Comparison of ENCODE assay signal across 16 cellular contexts in genomic region chr16:55418586-55418985, GRCh38.
A peak's percentile ranks its signal among the peaks of the same experiment; 100 is the strongest.
DNase-seq lines count a peak whose midpoint lies in the region; ATAC-seq, FAIRE-seq and TF ChIP-seq lines count a peak whose summit lies in the region.
"Had no signal": no experiment of that assay in that cellular context is flagged by ENCODE, and none has a peak within 500 bp of the region (broad histone marks: within the 10 kb centered on the region; RNA-seq: fewer than 3 reads in every experiment).

No MANE protein-coding gene starts in this region.

- TF ChIP-seq EP300 in HepG2 (IDR thresholded peaks at IDR 0.05; ENCODE audit: low read depth in 2 of 2, low read length in 2 of 2) (no peak), HepG2 (CRISPR knock-in tag; IDR thresholded peaks at IDR 0.05; ENCODE audit: borderline replicate concordance) (no peak)

- POLR2A ChIA-PET in Caco-2 (lab: Charles Lee) (no interaction called here), HepG2 (lab: Yijun Ruan, JAX) (no interaction called here)

- no peaks in the 10 kb centered on the region for H3K36me3 Mint-ChIP-seq in Caco-2 (ENCODE audit: insufficient read depth, unreplicated experiment)
- no peaks in the 10 kb centered on the region for H3K36me3 Mint-ChIP-seq in activated T-cell treated with anti-CD3 and anti-CD28 coated beads, Interleukin-2, amount 50 U/mL, for 72 hours (ENCODE audit: insufficient read depth in 2 of 2)

- no peak for TF ChIP-seq RAD21 in HepG2 (CRISPR knock-in tag; IDR thresholded peaks at IDR 0.05)

- DNase-seq in Caco-2 (peak; percentile 50 to 55), M059J (ENCODE audit: low read depth) (peak; percentile 10), dermis blood vessel endothelial cell (peak; percentile 19), HepG2 (ENCODE audit: low spot score) (no peak), SHP77 treated with DMSO at 0.1 percent for 48 hours (lab: John Stamatoyannopoulos, UW) (no peak), adrenal gland (no peak)
- no peak for DNase-seq in effector CD4-positive, alpha-beta T cell
- no peak for DNase-seq in activated T-cell treated with anti-CD3 and anti-CD28 coated beads, Interleukin-2, amount 50 U/mL, for 72 hours
- DNase-seq: activated effector memory CD4-positive, alpha-beta T cell treated with anti-CD3 and anti-CD28 coated beads, Interleukin-2, amount 50 U/mL, for 16 hours; DMS79; foreskin melanocyte; HFFc6; NCI-H774; SHP77; spleen had no signal

- peak; percentile 41; the same call in 2 of the 3 replicates for ATAC-seq in HepG2
- ATAC-seq in activated T-cell treated with anti-CD3 and anti-CD28 coated beads, Interleukin-2, amount 50 U/mL, for 72 hours (replicated peaks in 1 of 2), result no peak

- H3K4me3 Mint-ChIP-seq in Caco-2 (ENCODE audit: unreplicated experiment), result no peak overlapping the region
- no peak overlapping the region for H3K4me3 Mint-ChIP-seq in activated T-cell treated with anti-CD3 and anti-CD28 coated beads, Interleukin-2, amount 50 U/mL, for 72 hours
- H3K4me3 Mint-ChIP-seq: HFFc6 had no signal

- H3K27me3 Mint-ChIP-seq in Caco-2 (ENCODE audit: insufficient read depth, unreplicated experiment), result peaks cover 24% of the 10 kb centered on the region
- peaks cover 36% of the 10 kb centered on the region for H3K27me3 Mint-ChIP-seq in activated T-cell treated with anti-CD3 and anti-CD28 coated beads, Interleukin-2, amount 50 U/mL, for 72 hours (ENCODE audit: low read depth)

- no TSS peak for BruUV-seq in Caco-2 (replicated peaks; lab: Mats Ljungman, UMichigan)
- BruUV-seq in HepG2 (replicated peaks; lab: Mats Ljungman, UMichigan), result no TSS peak

- no peaks in the 10 kb centered on the region for H3K36me3 ChIP-seq in Caco-2 (ENCODE audit: control insufficient read depth, insufficient read depth, low read length)
- no peaks in the 10 kb centered on the region for H3K36me3 ChIP-seq in HepG2 (replicated peaks in 1 of 2; ENCODE audit: control insufficient read depth in 1 of 2, insufficient read depth in 2 of 2, low read length in 2 of 2)
- H3K36me3 ChIP-seq in adrenal gland (replicated peaks in 1 of 2), result no peaks in the 10 kb centered on the region
- H3K36me3 ChIP-seq: BLaER1, spleen had no signal

- H3K27ac ChIP-seq in HepG2 (ENCODE audit: extremely low read length, insufficient read depth, low read length), result no peak overlapping the region
- H3K27ac ChIP-seq in adrenal gland, result no peak overlapping the region
- H3K27ac ChIP-seq: BLaER1, spleen had no signal

- no peaks in the 10 kb centered on the region for H3K79me2 ChIP-seq in HepG2 (ENCODE audit: insufficient read depth, low read length)

- no peak overlapping the region for H3K4me3 ChIP-seq in Caco-2 (ENCODE audit: low read depth, low read length)
- H3K4me3 ChIP-seq in HepG2 (replicated peaks in 1 of 3; ENCODE audit: insufficient read depth in 1 of 3, low read depth in 2 of 3, low read length in 3 of 3), result no peak overlapping the region
- H3K4me3 ChIP-seq in adrenal gland, result no peak overlapping the region
- H3K4me3 ChIP-seq: BLaER1, spleen had no signal

- H3K4me1 Mint-ChIP-seq in Caco-2 (ENCODE audit: low read depth, unreplicated experiment), result no peaks in the 10 kb centered on the region
- peaks cover 5% of the 10 kb centered on the region for H3K4me1 Mint-ChIP-seq in activated T-cell treated with anti-CD3 and anti-CD28 coated beads, Interleukin-2, amount 50 U/mL, for 72 hours (ENCODE audit: low read depth)

- H3K4me1 ChIP-seq in Caco-2 (no peaks in the 10 kb centered on the region), HepG2 (ENCODE audit: insufficient read depth, low read length) (no peaks in the 10 kb centered on the region), adrenal gland (replicated peaks in 1 of 2) (no peaks in the 10 kb centered on the region)
- H3K4me1 ChIP-seq: BLaER1, spleen had no signal

- H3K27me3 ChIP-seq in Caco-2 (replicated peaks; ENCODE audit: control insufficient read depth, insufficient read depth, low read length) (no peaks in the 10 kb centered on the region), HepG2 (ENCODE audit: control insufficient read depth in 1 of 2, insufficient read depth in 2 of 2, low read length in 2 of 2) (peaks cover 0 to 9% of the 10 kb centered on the region in 2 experiments; a peak in 2 of 5 replicates), adrenal gland (no peaks in the 10 kb centered on the region)
- H3K27me3 ChIP-seq: BLaER1 had no signal

- no peaks in the 10 kb centered on the region for H4K20me1 ChIP-seq in HepG2 (ENCODE audit: insufficient read depth, low read length)
- H4K20me1 ChIP-seq: BLaER1 had no signal

- TF ChIP-seq CTCF in Caco-2 (IDR thresholded peaks at IDR 0.05; ENCODE audit: insufficient read depth in 1 of 2, low read depth in 1 of 2, low read length in 1 of 2, severe bottlenecking in 1 of 2, unreplicated experiment in 1 of 2) (no peak), HepG2 (CRISPR knock-in tag; IDR thresholded peaks at IDR 0.05) (no peak), adrenal gland (IDR thresholded peaks at IDR 0.05) (no peak)

- no peak overlapping the region for H3K9ac ChIP-seq in HepG2 (ENCODE audit: insufficient read depth, low read depth, low read length)
- H3K9ac ChIP-seq: BLaER1 had no signal

- in situ Hi-C loops in HepG2 (cut with HindIII; ENCODE audit: extremely low pct_ligation_motif_present, low pct_unique_long_range_greater_than_20kb), result no loop called here

- H2AFZ ChIP-seq in HepG2 (ENCODE audit: low read length), result no peak overlapping the region

- TF ChIP-seq POLR2A in HepG2 (IDR thresholded peaks at IDR 0.05; ENCODE audit: insufficient read depth in 1 of 2, low read depth in 2 of 2, low read length in 2 of 2), result no peak
- no peak for TF ChIP-seq POLR2A in adrenal gland (IDR thresholded peaks at IDR 0.05)

- intact Hi-C loops in Caco-2 (cut with micrococcal nuclease; ENCODE audit: unreplicated experiment) (no loop called here), HepG2 (cut with micrococcal nuclease; ENCODE audit: unreplicated experiment) (no loop called here), adrenal gland (cut with DNase I) (no loop called here)

- H3K9me3 ChIP-seq in Caco-2 (no peaks in the 10 kb centered on the region), HepG2 (ENCODE audit: low read length) (no peaks in the 10 kb centered on the region), adrenal gland (replicated peaks in 1 of 3) (no peaks in the 10 kb centered on the region)
- H3K9me3 ChIP-seq: BLaER1, spleen had no signal

- CTCF ChIA-PET in Caco-2 (lab: Charles Lee) (no interaction called here), HepG2 (lab: Yijun Ruan, JAX; ENCODE audit: low intra/inter-chr PET ratio, low total read pairs) (no interaction called here)

- WGBS in HepG2 (ENCODE audit: low lambda C conversion rate), result 0% methylated on average over 2 of the region's 2 CpGs
- 17 to 24% (median 23%) methylated on average over 2 of the region's 2 CpGs for WGBS in adrenal gland, 4 donors

- FAIRE-seq in HepG2 (lab: Jason Lieb, UNC), result no peak

- H3K9me3 Mint-ChIP-seq in Caco-2 (ENCODE audit: unreplicated experiment), result no peaks in the 10 kb centered on the region
- no peaks in the 10 kb centered on the region for H3K9me3 Mint-ChIP-seq in activated T-cell treated with anti-CD3 and anti-CD28 coated beads, Interleukin-2, amount 50 U/mL, for 72 hours
- H3K9me3 Mint-ChIP-seq: HFFc6 had no signal

- H3K27ac Mint-ChIP-seq in Caco-2 (ENCODE audit: unreplicated experiment), result no peak overlapping the region
- no peak overlapping the region for H3K27ac Mint-ChIP-seq in activated T-cell treated with anti-CD3 and anti-CD28 coated beads, Interleukin-2, amount 50 U/mL, for 72 hours
- H3K27ac Mint-ChIP-seq: HFFc6 had no signal

- no peak overlapping the region for H3K4me2 ChIP-seq in HepG2 (ENCODE audit: low read depth, low read length)
- H3K4me2 ChIP-seq: BLaER1 had no signal

TF ChIP-seq in HepG2, 621 proteins besides CTCF, POLR2A, EP300 and RAD21:
- no peak for TF ChIP-seq SOX5 (CRISPR knock-in tag; IDR thresholded peaks at IDR 0.05; ENCODE audit: borderline replicate concordance)
- peak; percentile 91 for TF ChIP-seq MIER2 (CRISPR knock-in tag; IDR thresholded peaks at IDR 0.05)
- TF ChIP-seq ZNF44 (CRISPR knock-in tag; IDR thresholded peaks at IDR 0.05), result no peak
- TF ChIP-seq REPIN1 (CRISPR knock-in tag; IDR thresholded peaks at IDR 0.05; ENCODE audit: borderline replicate concordance, low read depth), result no peak
- no peak for TF ChIP-seq RORA (CRISPR knock-in tag; IDR thresholded peaks at IDR 0.05)
- peak; percentile 57 to 91 for TF ChIP-seq REST (IDR thresholded peaks at IDR 0.05; ENCODE audit: borderline replicate concordance in 1 of 2, low read depth in 1 of 2, low read length in 2 of 2)

Comparison
In these comparisons a context has a peak if more than half of its experiments do, and no peak if none do; other contexts are left out.
1. DNase-seq: peak in Caco-2 (2 of 2), M059J (single experiment) and dermis blood vessel endothelial cell (single experiment); none in HepG2 (single experiment), effector CD4-positive, alpha-beta T cell (single experiment), activated T-cell treated with anti-CD3 and anti-CD28 coated beads, Interleukin-2, amount 50 U/mL, for 72 hours (0 of 2), SHP77 treated with DMSO at 0.1 percent for 48 hours (single experiment) and adrenal gland (0 of 7).